In the genomic region with DNA sequence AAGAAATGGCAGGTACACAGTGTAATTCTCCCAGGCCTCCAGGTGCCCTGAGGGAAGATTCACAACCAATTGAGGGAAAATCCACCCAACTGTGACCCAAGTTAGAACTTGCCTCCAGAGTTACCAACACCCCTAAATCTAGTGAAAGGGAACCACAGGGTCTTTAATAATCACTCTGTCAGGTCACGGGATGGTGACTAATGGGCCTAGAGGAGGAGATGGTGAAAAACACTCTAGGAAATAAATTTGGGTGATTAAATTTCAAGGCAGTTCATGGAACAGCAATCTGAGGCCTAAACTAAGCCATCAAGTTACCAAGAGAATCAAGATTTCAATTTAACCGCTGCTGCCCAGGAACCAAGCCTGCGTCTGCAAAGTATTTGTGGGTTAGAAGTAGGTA, we compare ENCODE assay signal across 19 cellular contexts. TPM values are rescaled to one million over a fixed set of nuclear protein-coding genes. Genes with fewer than 3 reads are reported as not detected.
DNase-seq lines count a peak whose midpoint lies in the region; ATAC-seq, FAIRE-seq and TF ChIP-seq lines count a peak whose summit lies in the region.
"Had no signal": no experiment of that assay in that cellular context is flagged by ENCODE, and none has a peak within 500 bp of the region (broad histone marks: within the 10 kb centered on the region; RNA-seq: fewer than 3 reads in every experiment).

No MANE protein-coding gene starts in this region.

- DNase-seq in mammary epithelial cell (peak; percentile 87), breast epithelium (ENCODE audit: low spot score in 2 of 2) (no peak), bronchial epithelial cell (ENCODE audit: low read depth) (peak; percentile 50), mesenteric fat pad (ENCODE audit: low spot score) (peak; percentile 3)
- DNase-seq: BE2C; CD8-positive, alpha-beta memory T cell; DMS79 treated with DMSO at 0.1 percent for 48 hours; Karpas-422; NCI-H1105; NCI-H187; NCI-H226; NCI-H524 treated with DMSO at 0.1 percent for 48 hours had no signal

- TF ChIP-seq POLR2A in breast epithelium (IDR thresholded peaks at IDR 0.05), result no peak

- H3K4me3 ChIP-seq in mammary epithelial cell (replicated peaks in 1 of 3; ENCODE audit: insufficient read depth in 1 of 3, low read depth in 2 of 3, low read length in 3 of 3) (no peak overlapping the region), breast epithelium (no peak overlapping the region), bronchial epithelial cell (ENCODE audit: low read depth, low read length) (no peak overlapping the region), skeletal muscle satellite cell (ENCODE audit: low read length) (no peak overlapping the region)
- H3K4me3 ChIP-seq: GM23338 had no signal

- ATAC-seq in GM21390 (IDR thresholded peaks at IDR 0.05; ENCODE audit: unreplicated experiment), result no peak
- no peak for ATAC-seq in HG03354 (IDR thresholded peaks at IDR 0.05; ENCODE audit: poor library complexity, severe bottlenecking, unreplicated experiment)
- no peak for ATAC-seq in HG02571 (IDR thresholded peaks at IDR 0.05; ENCODE audit: unreplicated experiment)
- ATAC-seq: GM23338, Panc1 had no signal

- H3K9ac ChIP-seq in mammary epithelial cell (ENCODE audit: insufficient read depth, low read length), result no peak overlapping the region
- H3K9ac ChIP-seq in skeletal muscle satellite cell (ENCODE audit: low read depth, low read length), result peak overlapping the region; percentile 14

- no peaks in the 10 kb centered on the region for H3K36me3 ChIP-seq in mammary epithelial cell (ENCODE audit: insufficient read depth, low read length)
- no peaks in the 10 kb centered on the region for H3K36me3 ChIP-seq in breast epithelium
- H3K36me3 ChIP-seq in bronchial epithelial cell (ENCODE audit: control insufficient read depth, insufficient read depth, low read length), result no peaks in the 10 kb centered on the region
- no peaks in the 10 kb centered on the region for H3K36me3 ChIP-seq in skeletal muscle satellite cell (ENCODE audit: insufficient read depth, low read length)
- H3K36me3 ChIP-seq: BE2C had no signal

- no peak overlapping the region for H2AFZ ChIP-seq in mammary epithelial cell (ENCODE audit: low read depth, low read length)
- H2AFZ ChIP-seq: GM23338 had no signal

- CTCF ChIA-PET in mammary epithelial cell (lab: Charles Lee; ENCODE audit: low non-redundant PET), result no interaction called here

- H3K27me3 ChIP-seq in mammary epithelial cell (ENCODE audit: insufficient read depth, low read length), result no peaks in the 10 kb centered on the region
- H3K27me3 ChIP-seq in breast epithelium, result peaks cover 0 to 11% of the 10 kb centered on the region in 2 donors
- H3K27me3 ChIP-seq in bronchial epithelial cell (ENCODE audit: control insufficient read depth, insufficient read depth, low read length), result no peaks in the 10 kb centered on the region
- no peaks in the 10 kb centered on the region for H3K27me3 ChIP-seq in skeletal muscle satellite cell (ENCODE audit: control insufficient read depth, insufficient read depth, low read length)
- H3K27me3 ChIP-seq: BE2C had no signal

- no peak overlapping the region for H3K27ac ChIP-seq in mammary epithelial cell (ENCODE audit: insufficient read depth, low read depth, low read length)
- no peak overlapping the region for H3K27ac ChIP-seq in breast epithelium
- H3K27ac ChIP-seq: 22Rv1 had no signal

- no peaks in the 10 kb centered on the region for H3K79me2 ChIP-seq in mammary epithelial cell (ENCODE audit: insufficient read depth, low read length)

- BruUV-seq in mammary epithelial cell (replicated peaks; lab: Mats Ljungman, UMichigan), result no TSS peak

- TF ChIP-seq CTCF in mammary epithelial cell (conservative IDR thresholded peaks at IDR 0.05 in 1 of 2, IDR thresholded peaks at IDR 0.05 in 1 of 2; ENCODE audit: extremely low read depth in 1 of 2, insufficient read depth in 1 of 2, low read depth in 1 of 2, low read length in 2 of 2) (no peak), breast epithelium (IDR thresholded peaks at IDR 0.05) (no peak), bronchial epithelial cell (IDR thresholded peaks at IDR 0.05; ENCODE audit: insufficient read depth, low read length, severe bottlenecking) (no peak)

- H3K4me2 ChIP-seq in mammary epithelial cell (ENCODE audit: insufficient read depth, low read depth, low read length) (no peak overlapping the region), skeletal muscle satellite cell (ENCODE audit: low read length) (no peak overlapping the region)
- H3K4me2 ChIP-seq: GM23338 had no signal

- WGBS in mammary epithelial cell (ENCODE audit: low coverage, missing lambda C conversion rate), result 84% methylated on average over 3 of the region's 3 CpGs

- H3K9me3 ChIP-seq in mammary epithelial cell (replicated peaks; ENCODE audit: insufficient read depth, low read length) (no peaks in the 10 kb centered on the region), breast epithelium (no peaks in the 10 kb centered on the region), skeletal muscle satellite cell (replicated peaks; ENCODE audit: low read length) (no peaks in the 10 kb centered on the region)
- H3K9me3 ChIP-seq: BE2C had no signal

- intact Hi-C loops in mammary epithelial cell (cut with micrococcal nuclease) (no loop called here), breast epithelium (cut with DNase I; ENCODE audit: low total_unique reads) (no loop called here)

- H3K4me1 ChIP-seq in mammary epithelial cell (ENCODE audit: insufficient read depth, low read length), result peaks cover 17% of the 10 kb centered on the region
- no peaks in the 10 kb centered on the region for H3K4me1 ChIP-seq in breast epithelium
- H3K4me1 ChIP-seq in skeletal muscle satellite cell (ENCODE audit: control insufficient read depth, insufficient read depth, low read length), result peaks cover 63% of the 10 kb centered on the region

- H4K20me1 ChIP-seq in mammary epithelial cell (ENCODE audit: insufficient read depth, low read length), result no peaks in the 10 kb centered on the region

- dilution Hi-C loops in mammary epithelial cell (cut with HindIII; ENCODE audit: low sequenced_read_pairs), result loop anchor here (25.0 kb wide), 1 partner anchor 549 kb away; a partner anchor contains a TSS

- no peak for FAIRE-seq in bronchial epithelial cell (lab: Jason Lieb, UNC)

- in situ Hi-C loops in mammary epithelial cell (cut with MboI; ENCODE audit: low sequenced_read_pairs in 2 of 2), result loop anchor here (25.0 kb wide), 1 partner anchor 549 kb away; a partner anchor contains a TSS

RNA-seq across cellular contexts. Expression of a gene that starts 26.7 kb away (rescaled TPM):
- total RNA-seq in mammary epithelial cell (10 to 100 TPM; 24.5 to 28.3 TPM), breast epithelium (10 to 100 TPM; 24.8 to 34.2 (median 31.8) TPM), bronchial epithelial cell (12.1 and 15.1 TPM in 2 replicates), mesenteric fat pad (18.4 TPM)
- 5.9 TPM for polyA plus RNA-seq in mammary epithelial cell
- polyA minus RNA-seq in mammary epithelial cell, result 20.3 TPM
- 21.6 and 30.4 TPM in 2 replicates for total RNA-seq in skeletal muscle satellite cell (2012; rRNA removed)

Comparison
In these comparisons a context has a peak if more than half of its experiments do, and no peak if none do; other contexts are left out.
1. DNase-seq: peak in mammary epithelial cell (single experiment), bronchial epithelial cell (single experiment) and mesenteric fat pad (single experiment); none in breast epithelium (0 of 2).